In the genomic region with DNA sequence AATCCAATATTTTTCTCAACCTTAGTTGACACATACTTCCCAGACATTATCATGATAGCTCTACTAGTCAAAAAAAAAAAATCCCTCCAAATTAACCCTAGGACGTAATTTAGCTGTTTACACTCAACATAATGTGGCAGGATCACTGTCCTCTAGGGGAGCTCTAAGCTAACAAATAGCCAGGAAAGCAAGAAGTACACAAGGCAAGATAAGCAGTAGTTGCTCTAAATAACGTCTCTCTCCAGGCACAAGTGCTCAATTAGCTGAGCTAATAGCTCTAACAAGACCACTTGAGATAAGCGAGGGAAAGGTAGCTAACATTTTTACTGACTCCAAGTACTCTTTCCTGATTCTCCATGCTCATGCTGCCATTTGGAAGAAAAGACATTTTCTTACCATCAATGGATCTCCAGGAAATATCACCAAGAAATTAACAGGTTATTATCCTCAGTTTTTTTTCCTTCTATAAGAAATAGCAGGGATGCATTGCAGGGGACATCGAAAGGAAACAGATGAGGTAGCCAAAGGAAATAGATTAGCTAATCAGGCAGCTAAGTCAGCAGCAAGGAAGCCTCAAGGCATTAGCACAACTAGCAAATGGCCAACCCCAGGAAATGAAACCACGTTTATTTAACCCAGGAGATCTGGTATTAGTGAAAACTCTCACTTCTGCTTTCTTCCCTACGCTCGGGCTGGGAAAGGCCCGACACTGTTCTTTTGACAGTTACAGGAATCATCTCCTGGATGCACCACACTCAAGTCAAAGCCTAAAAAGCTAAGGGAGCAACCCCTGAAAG, we compare ENCODE assay signal across 9 cellular contexts.
DNase-seq lines count a peak whose midpoint lies in the region; ATAC-seq, FAIRE-seq and TF ChIP-seq lines count a peak whose summit lies in the region.
"Had no signal": no experiment of that assay in that cellular context is flagged by ENCODE, and none has a peak within 500 bp of the region (broad histone marks: within the 10 kb centered on the region; RNA-seq: fewer than 3 reads in every experiment).

No MANE protein-coding gene starts in this region.

- H3K4me3 Mint-ChIP-seq in stimulated activated naive CD8-positive, alpha-beta T cell treated with anti-CD3 and anti-CD28 coated beads, Interleukin-15, amount 100 ng/mL, for 72 hours = no peak overlapping the region
- H3K4me3 Mint-ChIP-seq: T-cell had no signal

- ATAC-seq in GM21619 (IDR thresholded peaks at IDR 0.05; ENCODE audit: unreplicated experiment) = peak; percentile 65
- no peak for ATAC-seq in HG03571 (IDR thresholded peaks at IDR 0.05; ENCODE audit: unreplicated experiment)
- no peak for ATAC-seq in stimulated activated naive CD8-positive, alpha-beta T cell treated with anti-CD3 and anti-CD28 coated beads, Interleukin-15, amount 100 ng/mL, for 72 hours
- ATAC-seq: T-cell had no signal

- no peaks in the 10 kb centered on the region for H3K27me3 Mint-ChIP-seq in stimulated activated naive CD8-positive, alpha-beta T cell treated with anti-CD3 and anti-CD28 coated beads, Interleukin-15, amount 100 ng/mL, for 72 hours
- H3K27me3 Mint-ChIP-seq: T-cell had no signal

- peak; percentile 37 for TF ChIP-seq CTCF in D721Med (IDR thresholded peaks at IDR 0.05; ENCODE audit: insufficient read depth, missing control alignments)

- no peaks in the 10 kb centered on the region for H3K4me1 Mint-ChIP-seq in stimulated activated naive CD8-positive, alpha-beta T cell treated with anti-CD3 and anti-CD28 coated beads, Interleukin-15, amount 100 ng/mL, for 72 hours
- H3K4me1 Mint-ChIP-seq: T-cell had no signal

- H3K27ac Mint-ChIP-seq in stimulated activated naive CD8-positive, alpha-beta T cell treated with anti-CD3 and anti-CD28 coated beads, Interleukin-15, amount 100 ng/mL, for 72 hours = no peak overlapping the region
- H3K27ac Mint-ChIP-seq: T-cell had no signal

- H3K9me3 Mint-ChIP-seq in stimulated activated naive CD8-positive, alpha-beta T cell treated with anti-CD3 and anti-CD28 coated beads, Interleukin-15, amount 100 ng/mL, for 72 hours = peaks cover 0 to 4% of the 10 kb centered on the region in 2 donors
- H3K9me3 Mint-ChIP-seq: T-cell had no signal

- DNase-seq in D721Med (ENCODE audit: insufficient read length, low spot score) (no peak), NCI-H69 (lab: John Stamatoyannopoulos, UW) (peak; percentile 79), glomerular visceral epithelial cell (ENCODE audit: extremely low spot score) (peak; percentile 8), 8988T (no peak), occipital lobe (lab: John Stamatoyannopoulos, UW) (no peak)
- no peak for DNase-seq in stimulated activated naive CD8-positive, alpha-beta T cell treated with anti-CD3 and anti-CD28 coated beads, Interleukin-15, amount 100 ng/mL, for 72 hours
- DNase-seq: T-cell had no signal

- FAIRE-seq in D721Med (lab: Jason Lieb, UNC) = peak; percentile 29

Comparison
In these comparisons a context has a peak if more than half of its experiments do, and no peak if none do; other contexts are left out.
1. DNase-seq: peak in NCI-H69 (single experiment) and glomerular visceral epithelial cell (single experiment); none in D721Med (single experiment), 8988T (single experiment), stimulated activated naive CD8-positive, alpha-beta T cell treated with anti-CD3 and anti-CD28 coated beads, Interleukin-15, amount 100 ng/mL, for 72 hours (0 of 2) and occipital lobe (single experiment).